10 cellular contexts compared by ENCODE assay signal in the genomic region with DNA sequence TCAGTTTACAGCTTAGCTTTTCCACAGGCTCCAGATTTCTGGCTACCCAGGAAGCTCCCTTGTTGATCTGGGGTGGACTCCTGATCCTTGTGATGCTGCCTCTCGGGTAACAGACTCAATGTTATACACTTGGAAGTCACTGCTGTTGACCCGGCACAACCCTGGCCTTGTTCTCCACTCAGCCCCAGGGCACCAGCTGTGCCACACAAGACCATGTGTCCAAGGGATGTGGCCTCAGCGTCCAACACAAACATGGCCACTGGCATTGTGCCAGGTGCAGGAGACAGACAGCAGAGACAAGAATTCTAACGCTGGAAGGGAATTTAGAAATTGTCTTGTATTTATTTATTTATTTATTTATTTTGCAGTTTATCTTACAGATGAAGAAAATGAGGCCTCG. TPM values are rescaled to one million over a fixed set of nuclear protein-coding genes. Genes with fewer than 3 reads are reported as not detected.
DNase-seq lines count a peak whose midpoint lies in the region; ATAC-seq, FAIRE-seq and TF ChIP-seq lines count a peak whose summit lies in the region.
"Had no signal": no experiment of that assay in that cellular context is flagged by ENCODE, and none has a peak within 500 bp of the region (broad histone marks: within the 10 kb centered on the region; RNA-seq: fewer than 3 reads in every experiment).

No MANE protein-coding gene starts in this region.

- intact Hi-C loops in left ventricle myocardium inferior (cut with micrococcal nuclease) = no loop called here
- intact Hi-C loops in activated CD4-positive, alpha-beta T cell treated with anti-CD3 and anti-CD28 coated beads for 36 hours (cut with DNase I, micrococcal nuclease) = no loop called here
- intact Hi-C loops in naive thymus-derived CD4-positive, alpha-beta T cell (cut with micrococcal nuclease) = no loop called here

- no peak for FAIRE-seq in small intestine (lab: Jason Lieb, UNC)

- no peaks in the 10 kb centered on the region for H3K36me3 Mint-ChIP-seq in activated CD4-positive, alpha-beta T cell treated with anti-CD3 and anti-CD28 coated beads for 36 hours (ENCODE audit: low read depth)
- peaks cover 0 to 3% (median 0%) of the 10 kb centered on the region in 5 donors for H3K36me3 Mint-ChIP-seq in naive thymus-derived CD4-positive, alpha-beta T cell

- no peak overlapping the region for H3K27ac Mint-ChIP-seq in activated CD4-positive, alpha-beta T cell treated with anti-CD3 and anti-CD28 coated beads for 36 hours
- H3K27ac Mint-ChIP-seq in naive thymus-derived CD4-positive, alpha-beta T cell = no peak overlapping the region
- H3K27ac Mint-ChIP-seq: activated naive CD4-positive, alpha-beta T cell treated with anti-CD3 and anti-CD28 coated beads for 36 hours; nephron had no signal

- no peak overlapping the region for H3K4me3 Mint-ChIP-seq in activated CD4-positive, alpha-beta T cell treated with anti-CD3 and anti-CD28 coated beads for 36 hours
- H3K4me3 Mint-ChIP-seq in naive thymus-derived CD4-positive, alpha-beta T cell = no peak overlapping the region
- H3K4me3 Mint-ChIP-seq: activated naive CD4-positive, alpha-beta T cell treated with anti-CD3 and anti-CD28 coated beads for 36 hours; nephron had no signal

- CTCF ChIA-PET in activated CD4-positive, alpha-beta T cell treated with anti-CD3 and anti-CD28 coated beads for 36 hours (lab: Charles Lee) = no interaction called here
- CTCF ChIA-PET in naive thymus-derived CD4-positive, alpha-beta T cell (lab: Charles Lee) = no interaction called here

- H3K4me1 Mint-ChIP-seq in activated CD4-positive, alpha-beta T cell treated with anti-CD3 and anti-CD28 coated beads for 36 hours = no peaks in the 10 kb centered on the region
- H3K4me1 Mint-ChIP-seq in naive thymus-derived CD4-positive, alpha-beta T cell = peaks cover 0 to 5% (median 0%) of the 10 kb centered on the region in 7 donors

- POLR2A ChIA-PET in activated CD4-positive, alpha-beta T cell treated with anti-CD3 and anti-CD28 coated beads for 36 hours (lab: Charles Lee) = no interaction called here
- POLR2A ChIA-PET in naive thymus-derived CD4-positive, alpha-beta T cell (lab: Charles Lee) = no interaction called here

- H3K27me3 ChIP-seq in MG63 = no peaks in the 10 kb centered on the region
- H3K27me3 ChIP-seq in left ventricle myocardium inferior (ENCODE audit: low read depth) = no peaks in the 10 kb centered on the region
- H3K27me3 ChIP-seq in small intestine (ENCODE audit: control insufficient read depth in 2 of 2, insufficient read depth in 2 of 2, low read length in 2 of 2) = no peaks in the 10 kb centered on the region
- no peaks in the 10 kb centered on the region for H3K27me3 ChIP-seq in naive thymus-derived CD4-positive, alpha-beta T cell (ENCODE audit: control insufficient read depth in 2 of 2, insufficient read depth in 2 of 2, low read length in 2 of 2)

- H3K9me3 ChIP-seq in MG63 = no peaks in the 10 kb centered on the region
- no peaks in the 10 kb centered on the region for H3K9me3 ChIP-seq in left ventricle myocardium inferior (replicated peaks)
- no peaks in the 10 kb centered on the region for H3K9me3 ChIP-seq in small intestine (ENCODE audit: control insufficient read depth, low read depth)
- no peaks in the 10 kb centered on the region for H3K9me3 ChIP-seq in naive thymus-derived CD4-positive, alpha-beta T cell (ENCODE audit: control insufficient read depth in 2 of 3, low read length in 3 of 3)

- peak; percentile 45 for DNase-seq in MG63
- peak; percentile 26 for DNase-seq in astrocyte of the spinal cord (ENCODE audit: low read depth, low spot score)
- DNase-seq in left ventricle myocardium inferior = peak; percentile 36
- DNase-seq in small intestine = peak; percentile 10
- DNase-seq in activated CD4-positive, alpha-beta T cell treated with anti-CD3 and anti-CD28 coated beads for 36 hours = no peak
- DNase-seq in naive thymus-derived CD4-positive, alpha-beta T cell = no peak
- DNase-seq in D341Med (ENCODE audit: low spot score) = no peak
- DNase-seq: activated naive CD4-positive, alpha-beta T cell treated with anti-CD3 and anti-CD28 coated beads for 36 hours had no signal

- in situ Hi-C loops in astrocyte of the spinal cord (cut with HindIII; ENCODE audit: low sequenced_read_pairs) = no loop called here

- H3K9me3 Mint-ChIP-seq in activated CD4-positive, alpha-beta T cell treated with anti-CD3 and anti-CD28 coated beads for 36 hours (ENCODE audit: low read depth) = no peaks in the 10 kb centered on the region
- no peaks in the 10 kb centered on the region for H3K9me3 Mint-ChIP-seq in naive thymus-derived CD4-positive, alpha-beta T cell
- H3K9me3 Mint-ChIP-seq: activated naive CD4-positive, alpha-beta T cell treated with anti-CD3 and anti-CD28 coated beads for 36 hours; nephron had no signal

- H3K4me1 ChIP-seq in left ventricle myocardium inferior = no peaks in the 10 kb centered on the region
- H3K4me1 ChIP-seq in small intestine (ENCODE audit: control insufficient read depth in 2 of 2, insufficient read depth in 1 of 2, low read depth in 1 of 2, low read length in 1 of 2) = no peaks in the 10 kb centered on the region
- no peaks in the 10 kb centered on the region for H3K4me1 ChIP-seq in naive thymus-derived CD4-positive, alpha-beta T cell (ENCODE audit: control insufficient read depth in 2 of 2, insufficient read depth in 2 of 2, low read length in 2 of 2)

- peaks cover 3% of the 10 kb centered on the region for H3K27me3 Mint-ChIP-seq in activated CD4-positive, alpha-beta T cell treated with anti-CD3 and anti-CD28 coated beads for 36 hours
- peaks cover 0 to 12% (median 3%) of the 10 kb centered on the region in 5 donors for H3K27me3 Mint-ChIP-seq in naive thymus-derived CD4-positive, alpha-beta T cell

- no peak overlapping the region for H3K4me3 ChIP-seq in MG63
- no peak overlapping the region for H3K4me3 ChIP-seq in astrocyte of the spinal cord (ENCODE audit: low read depth, low read length)
- H3K4me3 ChIP-seq in left ventricle myocardium inferior = no peak overlapping the region
- H3K4me3 ChIP-seq in small intestine (ENCODE audit: low read depth in 1 of 2, low read length in 2 of 2) = no peak overlapping the region
- H3K4me3 ChIP-seq in naive thymus-derived CD4-positive, alpha-beta T cell (ENCODE audit: low read length) = no peak overlapping the region

- TF ChIP-seq CTCF in astrocyte of the spinal cord (IDR thresholded peaks at IDR 0.05; ENCODE audit: low read depth, low read length) = no peak
- no peak for TF ChIP-seq CTCF in left ventricle myocardium inferior (IDR thresholded peaks at IDR 0.05; ENCODE audit: borderline replicate concordance)

- 60 to 69% (median 61%) methylated on average over 5 of the region's 5 CpGs for WGBS in small intestine, 3 donors

- H3K27ac ChIP-seq in left ventricle myocardium inferior (replicated peaks) = no peak overlapping the region
- no peak overlapping the region for H3K27ac ChIP-seq in small intestine (ENCODE audit: low read depth in 1 of 2, low read length in 1 of 2)
- H3K27ac ChIP-seq in naive thymus-derived CD4-positive, alpha-beta T cell (ENCODE audit: low read depth, low read length) = no peak overlapping the region

- ATAC-seq in activated CD4-positive, alpha-beta T cell treated with anti-CD3 and anti-CD28 coated beads for 36 hours = no peak
- no peak for ATAC-seq in naive thymus-derived CD4-positive, alpha-beta T cell
- no peak for ATAC-seq in GM21723 (IDR thresholded peaks at IDR 0.05; ENCODE audit: unreplicated experiment)

- H3K36me3 ChIP-seq in MG63 (no peaks in the 10 kb centered on the region), left ventricle myocardium inferior (no peaks in the 10 kb centered on the region), small intestine (ENCODE audit: control insufficient read depth in 2 of 2, insufficient read depth in 2 of 2, low read length in 2 of 2) (no peaks in the 10 kb centered on the region)
- H3K36me3 ChIP-seq in naive thymus-derived CD4-positive, alpha-beta T cell (ENCODE audit: control insufficient read depth in 2 of 3, insufficient read depth in 3 of 3, low read length in 3 of 3) = no peaks in the 10 kb centered on the region

RNA-seq across cellular contexts. Expression of gene PPP4R1, which starts 39.0 kb away (rescaled TPM):
- total RNA-seq in MG63 (2014; rRNA removed; shearing (Covaris generic); ENCODE audit: low replicate concordance) = 45.1 and 103 TPM in 2 replicates
- total RNA-seq in left ventricle myocardium inferior = 53.5 TPM
- 10 to 100 TPM; 31.1 to 73.1 (median 56.7) TPM for polyA plus RNA-seq in small intestine
- total RNA-seq in activated CD4-positive, alpha-beta T cell treated with anti-CD3 and anti-CD28 coated beads for 36 hours = 10 to 100 TPM; 32.2 to 33.3 TPM
- 10 to 100 TPM; 33.0 to 54.6 (median 38.2) TPM for total RNA-seq in naive thymus-derived CD4-positive, alpha-beta T cell
- polyA plus RNA-seq in naive thymus-derived CD4-positive, alpha-beta T cell = 1 to 10 TPM; 5.5 to 6.4 TPM

RNA-seq across cellular contexts. Expression of gene RAB31, which starts 54.7 kb away (rescaled TPM):
- total RNA-seq in MG63 (2014; rRNA removed; shearing (Covaris generic); ENCODE audit: low replicate concordance) = 16.7 and 19.5 TPM in 2 replicates
- total RNA-seq in left ventricle myocardium inferior = 12.0 TPM
- polyA plus RNA-seq in small intestine = 10 to 100 TPM in 2 of 3 donors, 1 to 10 TPM in 1; 4.2 to 18.4 (median 15.9) TPM
- total RNA-seq in activated CD4-positive, alpha-beta T cell treated with anti-CD3 and anti-CD28 coated beads for 36 hours = 1 to 10 TPM in 1 of 2 experiments, under 1 TPM in 1; 0.48 to 1.8 TPM
- total RNA-seq in naive thymus-derived CD4-positive, alpha-beta T cell = 10 to 100 TPM in 1 of 5 experiments, 1 to 10 TPM in 4; 1.1 to 48.6 (median 2.3) TPM
- under 1 TPM; 0.41 to 0.76 TPM for polyA plus RNA-seq in naive thymus-derived CD4-positive, alpha-beta T cell

Comparison
In these comparisons a context has a peak if more than half of its experiments do, and no peak if none do; other contexts are left out.
1. DNase-seq: peak in MG63 (single experiment), astrocyte of the spinal cord (single experiment), left ventricle myocardium inferior (single experiment) and small intestine (single experiment); none in activated CD4-positive, alpha-beta T cell treated with anti-CD3 and anti-CD28 coated beads for 36 hours (single experiment), naive thymus-derived CD4-positive, alpha-beta T cell (0 of 9) and D341Med (single experiment).